10 cellular contexts compared by ENCODE assay signal in the genomic region with DNA sequence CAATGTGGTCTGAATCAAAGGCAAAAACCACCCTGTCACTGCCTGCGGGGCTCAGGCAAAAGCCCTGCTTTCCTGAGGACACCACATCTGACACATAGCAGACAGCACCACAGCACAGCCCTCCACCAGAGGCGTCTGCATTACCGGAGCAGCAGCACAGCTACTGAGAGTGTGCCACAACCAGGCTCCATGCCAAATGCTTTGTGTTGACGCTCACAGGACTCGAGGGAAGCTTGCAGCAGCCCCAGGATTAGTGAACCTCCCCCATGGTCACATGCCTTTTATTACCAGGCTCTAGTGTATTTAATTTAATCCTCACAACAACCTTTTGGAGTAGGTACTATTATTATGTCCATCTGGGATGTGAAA. TPM values are rescaled to one million over a fixed set of nuclear protein-coding genes. Genes with fewer than 3 reads are reported as not detected.
DNase-seq lines count a peak whose midpoint lies in the region; ATAC-seq and TF ChIP-seq lines count a peak whose summit lies in the region.
"Had no signal": no experiment of that assay in that cellular context is flagged by ENCODE, and none has a peak within 500 bp of the region (broad histone marks: within the 10 kb centered on the region; RNA-seq: fewer than 3 reads in every experiment).

No MANE protein-coding gene starts in this region.

- no peak for TF ChIP-seq POLR2A in breast epithelium (IDR thresholded peaks at IDR 0.05)
- TF ChIP-seq POLR2A in testis (IDR thresholded peaks at IDR 0.05), result no peak
- no peak for TF ChIP-seq POLR2A in vagina (IDR thresholded peaks at IDR 0.05)

- H3K4me3 Mint-ChIP-seq in MCF 10A (ENCODE audit: unreplicated experiment), result peak overlapping the region; percentile 26
- no peak overlapping the region for H3K4me3 Mint-ChIP-seq in activated CD8-positive, alpha-beta T cell treated with anti-CD3 and anti-CD28 coated beads for 36 hours
- H3K4me3 Mint-ChIP-seq: neural crest cell had no signal

- H3K27me3 Mint-ChIP-seq in MCF 10A (ENCODE audit: insufficient read depth, unreplicated experiment), result no peaks in the 10 kb centered on the region
- H3K27me3 Mint-ChIP-seq in activated CD8-positive, alpha-beta T cell treated with anti-CD3 and anti-CD28 coated beads for 36 hours, result no peaks in the 10 kb centered on the region

- intact Hi-C loops in MCF 10A (cut with micrococcal nuclease) (no loop called here), breast epithelium (cut with DNase I; ENCODE audit: low total_unique reads) (no loop called here), left ventricle myocardium inferior (cut with micrococcal nuclease) (loop anchor here (10.0 kb wide), 1 partner anchor 352 kb away; no protein-coding TSS in a partner anchor), testis (cut with DNase I; ENCODE audit: low total_unique reads) (no loop called here), vagina (cut with DNase I) (no loop called here)
- intact Hi-C loops in activated CD8-positive, alpha-beta T cell treated with anti-CD3 and anti-CD28 coated beads for 36 hours (cut with micrococcal nuclease), result no loop called here

- H3K27me3 ChIP-seq in breast epithelium (no peaks in the 10 kb centered on the region), left ventricle myocardium inferior (ENCODE audit: low read depth) (no peaks in the 10 kb centered on the region), testis (no peaks in the 10 kb centered on the region), vagina (no peaks in the 10 kb centered on the region)
- H3K27me3 ChIP-seq: tibial artery had no signal

- peaks cover 15% of the 10 kb centered on the region for H3K4me1 Mint-ChIP-seq in MCF 10A (ENCODE audit: insufficient read depth, unreplicated experiment)
- peaks cover 16% of the 10 kb centered on the region for H3K4me1 Mint-ChIP-seq in activated CD8-positive, alpha-beta T cell treated with anti-CD3 and anti-CD28 coated beads for 36 hours (ENCODE audit: low read depth)

- H3K9me3 ChIP-seq in breast epithelium, result no peaks in the 10 kb centered on the region
- H3K9me3 ChIP-seq in left ventricle myocardium inferior (replicated peaks), result no peaks in the 10 kb centered on the region
- H3K9me3 ChIP-seq in testis, result no peaks in the 10 kb centered on the region
- H3K9me3 ChIP-seq in vagina, result no peaks in the 10 kb centered on the region
- H3K9me3 ChIP-seq: tibial artery had no signal

- peak overlapping the region; percentile 46 for H3K27ac Mint-ChIP-seq in MCF 10A (ENCODE audit: low read depth, unreplicated experiment)
- H3K27ac Mint-ChIP-seq in activated CD8-positive, alpha-beta T cell treated with anti-CD3 and anti-CD28 coated beads for 36 hours, result no peak overlapping the region

- TF ChIP-seq CTCF in MCF 10A (IDR thresholded peaks at IDR 0.05; ENCODE audit: unreplicated experiment), result no peak
- TF ChIP-seq CTCF in breast epithelium (IDR thresholded peaks at IDR 0.05), result no peak
- TF ChIP-seq CTCF in activated CD8-positive, alpha-beta T cell treated with anti-CD3 and anti-CD28 coated beads for 36 hours (IDR thresholded peaks at IDR 0.05), result no peak
- TF ChIP-seq CTCF in left ventricle myocardium inferior (IDR thresholded peaks at IDR 0.05; ENCODE audit: borderline replicate concordance), result no peak
- no peak for TF ChIP-seq CTCF in testis (IDR thresholded peaks at IDR 0.05)
- TF ChIP-seq CTCF in vagina (IDR thresholded peaks at IDR 0.05), result no peak

- peak; percentile 77 for ATAC-seq in activated CD8-positive, alpha-beta T cell treated with anti-CD3 and anti-CD28 coated beads for 36 hours

- H3K4me1 ChIP-seq in breast epithelium (no peaks in the 10 kb centered on the region), left ventricle myocardium inferior (peaks cover 53% of the 10 kb centered on the region), testis (no peaks in the 10 kb centered on the region), vagina (no peaks in the 10 kb centered on the region)
- H3K4me1 ChIP-seq: tibial artery had no signal

- BruUV-seq in MCF 10A (replicated peaks; lab: Mats Ljungman, UMichigan), result no TSS peak

- CTCF ChIA-PET in MCF 10A (lab: Yijun Ruan, JAX), result interaction anchor here (0.6 to 1.9 kb wide), 3 partner anchors 135 to 219 kb away, joined by 4 to 8 read pairs (median 5); no protein-coding TSS in a partner anchor
- CTCF ChIA-PET in activated CD8-positive, alpha-beta T cell treated with anti-CD3 and anti-CD28 coated beads for 36 hours (lab: Charles Lee), result interaction anchor here (1.3 to 6.6 kb wide), 4 partner anchors 8 to 233 kb away, joined by 3 to 47 read pairs (median 4); no protein-coding TSS in a partner anchor

- POLR2A ChIA-PET in MCF 10A (lab: Yijun Ruan, JAX), result interaction anchor here (0.6 to 2.8 kb wide), 5 partner anchors 12 to 208 kb away, joined by 3 to 11 read pairs (median 4); a partner anchor contains a TSS
- POLR2A ChIA-PET in activated CD8-positive, alpha-beta T cell treated with anti-CD3 and anti-CD28 coated beads for 36 hours (lab: Charles Lee), result interaction anchor here (1.3 to 1.4 kb wide), 3 partner anchors 9 to 67 kb away, joined by 3 to 4 read pairs (median 4); no protein-coding TSS in a partner anchor

- H3K27ac ChIP-seq in breast epithelium (peak overlapping the region in 1 of 2 donors; percentile 9), left ventricle myocardium inferior (replicated peaks) (peak overlapping the region; percentile 90), testis (no peak overlapping the region), vagina (no peak overlapping the region)
- H3K27ac ChIP-seq: tibial artery had no signal

- no peaks in the 10 kb centered on the region for H3K36me3 ChIP-seq in breast epithelium
- H3K36me3 ChIP-seq in left ventricle myocardium inferior, result peaks cover 5% of the 10 kb centered on the region
- H3K36me3 ChIP-seq in testis (ENCODE audit: low read depth, missing control alignments), result no peaks in the 10 kb centered on the region
- H3K36me3 ChIP-seq in vagina, result peaks cover 0 to 23% of the 10 kb centered on the region in 2 donors

- peaks cover 3% of the 10 kb centered on the region for H3K36me3 Mint-ChIP-seq in MCF 10A (ENCODE audit: insufficient read depth, unreplicated experiment)
- peaks cover 13% of the 10 kb centered on the region for H3K36me3 Mint-ChIP-seq in activated CD8-positive, alpha-beta T cell treated with anti-CD3 and anti-CD28 coated beads for 36 hours (ENCODE audit: low read depth)

- H3K4me3 ChIP-seq in breast epithelium (no peak overlapping the region), left ventricle myocardium inferior (no peak overlapping the region), testis (no peak overlapping the region), vagina (no peak overlapping the region)
- H3K4me3 ChIP-seq: tibial artery had no signal

- no peaks in the 10 kb centered on the region for H3K9me3 Mint-ChIP-seq in MCF 10A (ENCODE audit: unreplicated experiment)
- no peaks in the 10 kb centered on the region for H3K9me3 Mint-ChIP-seq in activated CD8-positive, alpha-beta T cell treated with anti-CD3 and anti-CD28 coated beads for 36 hours
- H3K9me3 Mint-ChIP-seq: neural crest cell had no signal

- DNase-seq in MCF 10A (ENCODE audit: unreplicated experiment), result peak; percentile 88
- DNase-seq in breast epithelium (ENCODE audit: low spot score in 2 of 2), result no peak
- peak; percentile 63 for DNase-seq in activated CD8-positive, alpha-beta T cell treated with anti-CD3 and anti-CD28 coated beads for 36 hours
- peak; percentile 56 for DNase-seq in left ventricle myocardium inferior
- peak; percentile 66 for DNase-seq in testis
- DNase-seq in vagina (ENCODE audit: extremely low spot score in 2 of 2), result no peak
- DNase-seq in hepatic stellate cell (ENCODE audit: low spot score), result no peak
- DNase-seq in HuH-7.5 (ENCODE audit: low spot score), result no peak

- 68% methylated on average over 5 of the region's 5 CpGs; no CpG with 5 or more reads in 1 of the 2 donors for WGBS in testis, 2 donors

RNA-seq across cellular contexts. Expression of a gene that starts 12.6 kb away (rescaled TPM):
- total RNA-seq in MCF 10A (2022), result 12.4 and 18.6 TPM in 2 replicates
- 10 to 100 TPM; 12.9 to 15.7 (median 13.0) TPM for total RNA-seq in breast epithelium
- total RNA-seq in activated CD8-positive, alpha-beta T cell treated with anti-CD3 and anti-CD28 coated beads for 36 hours, result 10 to 100 TPM; 28.5 to 29.7 TPM
- 37.5 TPM for total RNA-seq in left ventricle myocardium inferior
- total RNA-seq in testis, result 10 to 100 TPM; 42.6 to 63.3 TPM
- 59.9 TPM for polyA plus RNA-seq in testis (ENCODE audit: insufficient read depth, low read depth, low replicate concordance)
- total RNA-seq in vagina, result 15.5 TPM

RNA-seq across cellular contexts. Expression of a gene that starts 12.8 kb away (rescaled TPM):
- total RNA-seq in MCF 10A (2022) (9.8 and 11.0 TPM in 2 replicates), breast epithelium (10 to 100 TPM; 11.1 to 23.8 (median 12.1) TPM), left ventricle myocardium inferior (18.0 TPM), testis (10 to 100 TPM; 28.6 to 36.1 TPM), vagina (11.3 TPM)
- 1 to 10 TPM; 8.7 to 9.1 TPM for total RNA-seq in activated CD8-positive, alpha-beta T cell treated with anti-CD3 and anti-CD28 coated beads for 36 hours
- polyA plus RNA-seq in testis (ENCODE audit: insufficient read depth, low read depth, low replicate concordance), result 88.3 TPM

RNA-seq across cellular contexts. Expression of a gene that starts 53.7 kb away (rescaled TPM):
- total RNA-seq in MCF 10A (2022), result 2.3 and 3.1 TPM in 2 replicates
- 10 to 100 TPM in 2 of 3 donors, under 1 TPM in 1; 0.96 to 18.0 (median 10.5) TPM for total RNA-seq in breast epithelium
- under 1 TPM in 1 of 2 experiments, not detected in 1; 0.25 TPM for total RNA-seq in activated CD8-positive, alpha-beta T cell treated with anti-CD3 and anti-CD28 coated beads for 36 hours
- 1.7 TPM for total RNA-seq in left ventricle myocardium inferior
- 10 to 100 TPM; 21.6 to 22.1 TPM for total RNA-seq in testis
- 57.4 TPM for polyA plus RNA-seq in testis (ENCODE audit: insufficient read depth, low read depth, low replicate concordance)
- total RNA-seq in vagina, result 0.74 TPM

RNA-seq across cellular contexts. Expression of a gene that starts 54.2 kb away (rescaled TPM):
- total RNA-seq in MCF 10A (2022) (34.2 and 44.3 TPM in 2 replicates), breast epithelium (10 to 100 TPM; 32.3 to 39.1 (median 36.4) TPM), left ventricle myocardium inferior (284 TPM), testis (100 to 1,000 TPM; 218 to 221 TPM), vagina (88.6 TPM)
- 10 to 100 TPM; 10.3 to 10.8 TPM for total RNA-seq in activated CD8-positive, alpha-beta T cell treated with anti-CD3 and anti-CD28 coated beads for 36 hours
- 92.4 TPM for polyA plus RNA-seq in testis (ENCODE audit: insufficient read depth, low read depth, low replicate concordance)

Comparison
In these comparisons a context has a peak if more than half of its experiments do, and no peak if none do; other contexts are left out.
1. DNase-seq: peak in MCF 10A (single experiment), activated CD8-positive, alpha-beta T cell treated with anti-CD3 and anti-CD28 coated beads for 36 hours (single experiment), left ventricle myocardium inferior (single experiment) and testis (single experiment); none in breast epithelium (0 of 2), vagina (0 of 2), hepatic stellate cell (single experiment) and HuH-7.5 (single experiment).